In genomic region chr21:34983680-34984086, GRCh38 we compare ENCODE assay signal across 8 cellular contexts.
DNase-seq lines count a peak whose midpoint lies in the region; ATAC-seq and TF ChIP-seq lines count a peak whose summit lies in the region.

No MANE protein-coding gene starts in this region.

- POLR2A ChIA-PET in CD4-positive, alpha-beta memory T cell (lab: Charles Lee; ENCODE audit: partially characterized antibody) = interaction anchor here (0.7 to 5.6 kb wide), 19 partner anchors 10 to 244 kb away, joined by 3 to 51 read pairs (median 5); partner anchors contain the start of gene RUNX1

- H3K9me3 Mint-ChIP-seq in CD4-positive, alpha-beta memory T cell = no peaks in the 10 kb centered on the region

- H3K27ac ChIP-seq in CD4-positive, alpha-beta memory T cell (ENCODE audit: low read depth, low read length) = peak overlapping the region; percentile 34
- peak overlapping the region; percentile 92 for H3K27ac ChIP-seq in osteoblast (ENCODE audit: low read depth, low read length)
- no peak overlapping the region for H3K27ac ChIP-seq in caudate nucleus (ENCODE audit: low read depth, low read length)

- peak in 4 of 5 donors; percentile 26 to 81 (median 30) for DNase-seq in CD4-positive, alpha-beta memory T cell
- DNase-seq in NOMO-1 treated with dmso at 0.1 percent for 144 hours (lab: John Stamatoyannopoulos, UW; ENCODE audit: unreplicated experiment) (peak; percentile 30), activated T-helper 1 cell treated with Interleukin-2 at 50 U/mL for 16 hours (ENCODE audit: low read depth) (peak; percentile 15), osteoblast (ENCODE audit: insufficient read length, low spot score, missing footprints) (no peak), NAMALWA (ENCODE audit: low spot score) (no peak), caudate nucleus (lab: John Stamatoyannopoulos, UW) (no peak)

- peaks cover 62 to 89% (median 78%) of the 10 kb centered on the region in 4 donors for H3K4me1 Mint-ChIP-seq in CD4-positive, alpha-beta memory T cell

- ATAC-seq in GM21390 (IDR thresholded peaks at IDR 0.05; ENCODE audit: unreplicated experiment) (no peak), HG03469 (IDR thresholded peaks at IDR 0.05; ENCODE audit: unreplicated experiment) (no peak)

- no peaks in the 10 kb centered on the region for H3K27me3 Mint-ChIP-seq in CD4-positive, alpha-beta memory T cell

- H2AFZ ChIP-seq in osteoblast (ENCODE audit: low read length) = no peak overlapping the region

- no peaks in the 10 kb centered on the region for H3K36me3 ChIP-seq in CD4-positive, alpha-beta memory T cell (ENCODE audit: insufficient read depth, low read length)
- H3K36me3 ChIP-seq in osteoblast (ENCODE audit: insufficient read depth, low read length) = no peaks in the 10 kb centered on the region

- H3K27ac Mint-ChIP-seq in CD4-positive, alpha-beta memory T cell = peak overlapping the region; percentile 26 to 90 (median 72)

- no peak for TF ChIP-seq CTCF in osteoblast (IDR thresholded peaks at IDR 0.05; ENCODE audit: extremely low read depth, low read depth, low read length)

- no peaks in the 10 kb centered on the region for H4K20me1 ChIP-seq in osteoblast (ENCODE audit: insufficient read depth, low read length)

- no peaks in the 10 kb centered on the region for H3K9me3 ChIP-seq in CD4-positive, alpha-beta memory T cell (ENCODE audit: control insufficient read depth in 1 of 2, low read length in 2 of 2)
- no peaks in the 10 kb centered on the region for H3K9me3 ChIP-seq in osteoblast (ENCODE audit: low read depth, low read length)

- H3K4me3 ChIP-seq in CD4-positive, alpha-beta memory T cell (ENCODE audit: low read length in 2 of 2) = peak overlapping the region; percentile 14 to 23
- peak overlapping the region; percentile 36 for H3K4me3 ChIP-seq in osteoblast (ENCODE audit: insufficient read depth, low read length)

- intact Hi-C loops in CD4-positive, alpha-beta memory T cell (cut with micrococcal nuclease) = loop anchor here (1.0 to 10.0 kb wide), 4 partner anchors 9 to 241 kb away; partner anchors contain the start of gene RUNX1

- peak overlapping the region; percentile 79 for H3K4me2 ChIP-seq in osteoblast (ENCODE audit: insufficient read depth, low read length)

- H3K36me3 Mint-ChIP-seq in CD4-positive, alpha-beta memory T cell = peaks cover 16 to 30% of the 10 kb centered on the region in 2 donors

- CTCF ChIA-PET in CD4-positive, alpha-beta memory T cell (lab: Charles Lee; ENCODE audit: partially characterized antibody) = interaction anchor here (0.8 to 3.0 kb wide), 11 partner anchors 10 to 94 kb away, joined by 3 to 17 read pairs (median 5); no protein-coding TSS in a partner anchor

- H3K4me1 ChIP-seq in CD4-positive, alpha-beta memory T cell (ENCODE audit: insufficient read depth, low read length) = peaks cover 97% of the 10 kb centered on the region
- peaks cover 57% of the 10 kb centered on the region for H3K4me1 ChIP-seq in osteoblast (ENCODE audit: insufficient read depth, low read length)

- H3K27me3 ChIP-seq in CD4-positive, alpha-beta memory T cell (ENCODE audit: insufficient read depth, low read length) = no peaks in the 10 kb centered on the region
- no peaks in the 10 kb centered on the region for H3K27me3 ChIP-seq in osteoblast (ENCODE audit: insufficient read depth, low read length)

- H3K4me3 Mint-ChIP-seq in CD4-positive, alpha-beta memory T cell = peak overlapping the region; percentile 64 to 84 (median 74)

- H3K79me2 ChIP-seq in osteoblast (ENCODE audit: insufficient read depth, low read length) = peaks cover 6% of the 10 kb centered on the region

Comparison
In these comparisons a context has a peak if more than half of its experiments do, and no peak if none do; other contexts are left out.
1. DNase-seq: peak in CD4-positive, alpha-beta memory T cell (4 of 5), NOMO-1 treated with dmso at 0.1 percent for 144 hours (single experiment) and activated T-helper 1 cell treated with Interleukin-2 at 50 U/mL for 16 hours (single experiment); none in osteoblast (single experiment), NAMALWA (single experiment) and caudate nucleus (0 of 61).